ENCODE assay signal across 4 cellular contexts in genomic region chr16:10671729-10672128, GRCh38. TPM values are rescaled to one million over a fixed set of nuclear protein-coding genes. Genes with fewer than 3 reads are reported as not detected.
"Had no signal": no experiment of that assay in that cellular context is flagged by ENCODE, and none has a peak within 500 bp of the region (broad histone marks: within the 10 kb centered on the region; RNA-seq: fewer than 3 reads in every experiment).

No MANE protein-coding gene starts in this region.

- DNase-seq: GDM1, GF-D8 had no signal

- H3K4me3 ChIP-seq: GM12878 had no signal

- ATAC-seq: GM12878 had no signal

RNA-seq across cellular contexts. Expression of gene TEKT5, which starts 23.0 kb away (rescaled TPM):
- total RNA-seq: G401 had no signal
